In genomic region chr12:101351682-101352081, GRCh38 we compare ENCODE assay signal across 34 cellular contexts.
"Had no signal": no experiment of that assay in that cellular context is flagged by ENCODE, and none has a peak within 500 bp of the region (broad histone marks: within the 10 kb centered on the region; RNA-seq: fewer than 3 reads in every experiment).

No MANE protein-coding gene starts in this region.

- H3K27me3 ChIP-seq: MG63 had no signal

- H3K4me3 ChIP-seq: MG63 had no signal

- DNase-seq: Karpas-422, Kasumi-1, MG63, MM.1S, MV-4-11, NCI-H1048, NCI-H1092, NCI-H1092 treated with DMSO at 0.1 percent for 48 hours, NCI-H1105, NCI-H1105 treated with DMSO at 0.1 percent for 48 hours, NCI-H1417, NCI-H1417 treated with DMSO at 0.1 percent for 48 hours, NCI-H1436, NCI-H1436 treated with DMSO at 0.1 percent for 48 hours, NCI-H146, NCI-H1694, NCI-H1694 treated with DMSO at 0.1 percent for 48 hours, NCI-H187, NCI-H187 treated with DMSO at 0.1 percent for 48 hours, NCI-H1930, NCI-H2029, NCI-H2029 treated with DMSO at 0.1 percent for 48 hours, NCI-H2081, NCI-H2081 treated with DMSO at 0.1 percent for 48 hours, NCI-H2107, NCI-H2171, NCI-H2171 treated with DMSO at 0.1 percent for 48 hours, NCI-H2227 treated with DMSO at 0.1 percent for 48 hours, NCI-H226, NCI-H345, NCI-H446, NCI-H446 treated with DMSO at 0.1 percent for 48 hours, NCI-H510A, NCI-H510A treated with DMSO at 0.1 percent for 48 hours had no signal
